ENCODE assay signal across 18 cellular contexts in genomic region chr6:132011582-132011981, GRCh38.
DNase-seq lines count a peak whose midpoint lies in the region; ATAC-seq and TF ChIP-seq lines count a peak whose summit lies in the region.
"Had no signal": no experiment of that assay in that cellular context is flagged by ENCODE, and none has a peak within 500 bp of the region (broad histone marks: within the 10 kb centered on the region; RNA-seq: fewer than 3 reads in every experiment).

No MANE protein-coding gene starts in this region.

- no peak overlapping the region for H3K4me3 Mint-ChIP-seq in natural killer cell
- H3K4me3 Mint-ChIP-seq: B cell; stimulated activated naive B cell treated with anti-CD40 and anti-IgM and Interleukin-4, amounts not matched to agents 10 μg/mL and 1 μg/mL and 100 μg/mL, for 72 hours had no signal

- H3K9me3 Mint-ChIP-seq in natural killer cell: no peaks in the 10 kb centered on the region
- H3K9me3 Mint-ChIP-seq: activated T-helper 2 cell treated with anti-CD3 and anti-CD28 coated beads, Interferon-gamma antibody, Interleukin-2, Interleukin-4, amounts not matched to agents 10 μg/mL and 5 μg/mL and 100 μg/mL, durations not matched to agents 14 hours and 24 hours and 36 hours; stimulated activated naive B cell treated with anti-CD40 and anti-IgM and Interleukin-4, amounts not matched to agents 10 μg/mL and 1 μg/mL and 100 μg/mL, for 72 hours had no signal

- TF ChIP-seq CTCF in AG10803 (conservative IDR thresholded peaks at IDR 0.05; ENCODE audit: low read length) (no peak), natural killer cell (IDR thresholded peaks at IDR 0.05) (no peak)

- ATAC-seq in sciatic nerve: peak; percentile 84
- no peak for ATAC-seq in natural killer cell
- ATAC-seq in HG02884 (IDR thresholded peaks at IDR 0.05; ENCODE audit: unreplicated experiment): no peak
- ATAC-seq in HG02852 (IDR thresholded peaks at IDR 0.05; ENCODE audit: unreplicated experiment): no peak
- ATAC-seq: Panc1; stimulated activated naive B cell treated with anti-CD40 and anti-IgM and Interleukin-4, amounts not matched to agents 10 μg/mL and 1 μg/mL and 100 μg/mL, for 72 hours had no signal

- DNase-seq in AG10803 (ENCODE audit: low read depth): peak; percentile 85
- peak; percentile 79 for DNase-seq in NCI-H69 (lab: John Stamatoyannopoulos, UW)
- DNase-seq in fibroblast of peridontal ligament (ENCODE audit: extremely low read depth): peak; percentile 96
- no peak for DNase-seq in sciatic nerve (ENCODE audit: low spot score)
- no peak for DNase-seq in natural killer cell
- DNase-seq in activated effector memory CD4-positive, alpha-beta T cell treated with anti-CD3 and anti-CD28 coated beads, Interleukin-2, amount 50 U/mL, for 16 hours: no peak
- DNase-seq: amygdala; cortex of kidney; NCI-H187 treated with DMSO at 0.1 percent for 48 hours; NCI-H526; ovary; stimulated activated naive B cell treated with anti-CD40 and anti-IgM and Interleukin-4, amounts not matched to agents 10 μg/mL and 1 μg/mL and 100 μg/mL, for 72 hours; T-helper 1 cell had no signal

- H3K27me3 Mint-ChIP-seq in natural killer cell (ENCODE audit: low read depth in 2 of 2): no peaks in the 10 kb centered on the region
- H3K27me3 Mint-ChIP-seq: B cell; stimulated activated naive B cell treated with anti-CD40 and anti-IgM and Interleukin-4, amounts not matched to agents 10 μg/mL and 1 μg/mL and 100 μg/mL, for 72 hours had no signal

- intact Hi-C loops in sciatic nerve (cut with DNase I): no loop called here
- intact Hi-C loops in natural killer cell (cut with micrococcal nuclease): no loop called here

- no peaks in the 10 kb centered on the region for H3K36me3 Mint-ChIP-seq in natural killer cell
- H3K36me3 Mint-ChIP-seq: stimulated activated naive B cell treated with anti-CD40 and anti-IgM and Interleukin-4, amounts not matched to agents 10 μg/mL and 1 μg/mL and 100 μg/mL, for 72 hours had no signal

- H3K4me1 Mint-ChIP-seq in natural killer cell: no peaks in the 10 kb centered on the region
- H3K4me1 Mint-ChIP-seq: B cell had no signal

- no peak overlapping the region for H3K4me3 ChIP-seq in AG10803 (ENCODE audit: low read length)
- H3K4me3 ChIP-seq: ovary had no signal

- H3K27ac Mint-ChIP-seq in natural killer cell: no peak overlapping the region
- H3K27ac Mint-ChIP-seq: activated T-helper 2 cell treated with anti-CD3 and anti-CD28 coated beads, Interferon-gamma antibody, Interleukin-2, Interleukin-4, amounts not matched to agents 10 μg/mL and 5 μg/mL and 100 μg/mL, durations not matched to agents 14 hours and 24 hours and 36 hours; B cell; stimulated activated naive B cell treated with anti-CD40 and anti-IgM and Interleukin-4, amounts not matched to agents 10 μg/mL and 1 μg/mL and 100 μg/mL, for 72 hours had no signal

Comparison
In these comparisons a context has a peak if more than half of its experiments do, and no peak if none do; other contexts are left out.
1. DNase-seq: peak in AG10803 (single experiment), NCI-H69 (single experiment) and fibroblast of peridontal ligament (single experiment); none in sciatic nerve (single experiment), natural killer cell (single experiment) and activated effector memory CD4-positive, alpha-beta T cell treated with anti-CD3 and anti-CD28 coated beads, Interleukin-2, amount 50 U/mL, for 16 hours (single experiment).